ENCODE assay signal across 1 cellular context in the genomic region with DNA sequence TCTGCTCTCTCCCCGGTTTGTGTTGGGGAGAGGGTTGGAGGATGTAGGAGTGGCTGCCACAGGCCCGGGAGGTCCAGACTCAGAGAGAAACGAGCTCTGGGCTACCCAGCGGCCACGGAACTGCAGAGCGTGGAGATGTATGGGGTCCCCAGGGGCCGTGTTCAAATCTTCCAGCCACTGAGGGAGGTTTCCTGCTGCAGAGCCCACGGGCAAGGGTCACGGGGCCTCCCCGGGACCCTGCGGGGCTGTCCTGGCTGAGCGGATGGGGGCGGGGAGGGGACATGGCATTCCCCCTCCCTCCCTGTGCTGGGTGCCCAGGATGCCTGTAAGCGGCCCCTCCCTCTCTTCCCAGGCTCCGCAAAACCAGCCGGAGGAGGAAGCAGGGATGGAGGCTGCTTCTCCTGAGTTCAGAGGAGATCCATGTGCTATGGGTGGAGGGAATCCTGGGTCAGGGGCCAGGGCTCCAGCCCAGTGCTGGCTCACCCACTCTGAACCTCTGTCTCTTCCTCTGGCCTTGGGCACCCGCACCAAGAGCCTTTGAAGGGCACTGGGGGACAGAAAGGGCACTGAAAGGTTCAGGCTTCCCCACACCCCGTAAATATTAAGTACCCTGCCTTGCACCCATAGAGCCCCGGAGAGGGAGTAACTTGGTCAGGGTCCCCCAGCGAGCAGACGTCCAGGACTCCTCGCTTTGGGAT.
TF ChIP-seq lines count a peak whose summit lies in the region.

No MANE protein-coding gene starts in this region.

TF ChIP-seq in WTC11, 78 proteins besides CTCF, POLR2A, EP300 and RAD21 (continued from another document):
- TF ChIP-seq ZNF512 (CRISPR knock-in tag; IDR thresholded peaks at IDR 0.05; ENCODE audit: borderline replicate concordance) (no peak), STAT6 (CRISPR knock-in tag; conservative IDR thresholded peaks at IDR 0.05; ENCODE audit: low read depth) (no peak), ELF4 (CRISPR knock-in tag; IDR thresholded peaks at IDR 0.05; ENCODE audit: low read depth) (no peak), NFE2L1 (CRISPR knock-in tag; IDR thresholded peaks at IDR 0.05) (no peak), GABPB1 (CRISPR knock-in tag; IDR thresholded peaks at IDR 0.05) (no peak)
- TF ChIP-seq, protein P1, sequence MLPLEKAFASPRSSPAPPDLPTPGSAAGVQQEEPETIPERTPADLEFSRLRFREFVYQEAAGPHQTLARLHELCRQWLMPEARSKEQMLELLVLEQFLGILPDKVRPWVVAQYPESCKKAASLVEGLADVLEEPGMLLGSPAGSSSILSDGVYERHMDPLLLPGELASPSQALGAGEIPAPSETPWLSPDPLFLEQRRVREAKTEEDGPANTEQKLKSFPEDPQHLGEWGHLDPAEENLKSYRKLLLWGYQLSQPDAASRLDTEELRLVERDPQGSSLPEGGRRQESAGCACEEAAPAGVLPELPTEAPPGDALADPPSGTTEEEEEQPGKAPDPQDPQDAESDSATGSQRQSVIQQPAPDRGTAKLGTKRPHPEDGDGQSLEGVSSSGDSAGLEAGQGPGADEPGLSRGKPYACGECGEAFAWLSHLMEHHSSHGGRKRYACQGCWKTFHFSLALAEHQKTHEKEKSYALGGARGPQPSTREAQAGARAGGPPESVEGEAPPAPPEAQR (CRISPR knock-in tag; IDR thresholded peaks at IDR 0.05), result no peak
- TF ChIP-seq, protein P2, sequence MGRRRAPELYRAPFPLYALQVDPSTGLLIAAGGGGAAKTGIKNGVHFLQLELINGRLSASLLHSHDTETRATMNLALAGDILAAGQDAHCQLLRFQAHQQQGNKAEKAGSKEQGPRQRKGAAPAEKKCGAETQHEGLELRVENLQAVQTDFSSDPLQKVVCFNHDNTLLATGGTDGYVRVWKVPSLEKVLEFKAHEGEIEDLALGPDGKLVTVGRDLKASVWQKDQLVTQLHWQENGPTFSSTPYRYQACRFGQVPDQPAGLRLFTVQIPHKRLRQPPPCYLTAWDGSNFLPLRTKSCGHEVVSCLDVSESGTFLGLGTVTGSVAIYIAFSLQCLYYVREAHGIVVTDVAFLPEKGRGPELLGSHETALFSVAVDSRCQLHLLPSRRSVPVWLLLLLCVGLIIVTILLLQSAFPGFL (CRISPR knock-in tag; IDR thresholded peaks at IDR 0.05; ENCODE audit: borderline replicate concordance), result no peak
